Comparison of ENCODE assay signal across 9 cellular contexts in genomic region chr19:4376245-4376990, GRCh38. TPM values are rescaled to one million over a fixed set of nuclear protein-coding genes. Genes with fewer than 3 reads are reported as not detected.
DNase-seq lines count a peak whose midpoint lies in the region; ATAC-seq, FAIRE-seq and TF ChIP-seq lines count a peak whose summit lies in the region.
"Had no signal": no experiment of that assay in that cellular context is flagged by ENCODE, and none has a peak within 500 bp of the region (broad histone marks: within the 10 kb centered on the region; RNA-seq: fewer than 3 reads in every experiment).

No MANE protein-coding gene starts in this region.

- DNase-seq in A549 (ENCODE audit: low read depth in 1 of 2, low spot score in 1 of 2) (no peak), HCT116 (ENCODE audit: low read depth, low spot score) (no peak), astrocyte (ENCODE audit: low read depth) (no peak), testis (no peak), AG20443 (ENCODE audit: low spot score) (no peak), KBM-7 (no peak), EL (no peak)
- no peak for DNase-seq in naive thymus-derived CD4-positive, alpha-beta T cell

- H3K79me2 ChIP-seq in HCT116 (ENCODE audit: insufficient read depth, low read length) = peaks cover 88% of the 10 kb centered on the region
- H3K79me2 ChIP-seq in astrocyte (ENCODE audit: insufficient read depth, low read length) = peaks cover 99% of the 10 kb centered on the region

- no peak for ATAC-seq in A549
- ATAC-seq in HCT116 = peak; percentile 18; the same call in 1 of the 2 replicates
- ATAC-seq in naive thymus-derived CD4-positive, alpha-beta T cell = no peak

- no peak for TF ChIP-seq EP300 in A549 (IDR thresholded peaks at IDR 0.05)

- peak overlapping the region; percentile 99 for H3K27ac ChIP-seq in A549
- H3K27ac ChIP-seq in HCT116 (ENCODE audit: low read depth, low read length) = peak overlapping the region; percentile 99
- H3K27ac ChIP-seq in astrocyte (ENCODE audit: low read depth, low read length) = peak overlapping the region; percentile 3
- H3K27ac ChIP-seq in naive thymus-derived CD4-positive, alpha-beta T cell (ENCODE audit: low read depth, low read length) = peak overlapping the region; percentile 17
- no peak overlapping the region for H3K27ac ChIP-seq in testis
- H3K27ac ChIP-seq: KMS-11 had no signal

- no peak overlapping the region for H2AFZ ChIP-seq in HCT116 (ENCODE audit: low read depth, low read length, poor library complexity, severe bottlenecking)
- H2AFZ ChIP-seq in astrocyte (ENCODE audit: low read depth, low read length) = no peak overlapping the region

- POLR2A ChIA-PET in A549 (lab: Yijun Ruan, JAX) (no interaction called here), HCT116 (lab: Charles Lee) (interaction anchor here (1.0 to 1.2 kb wide), 2 partner anchors 33 to 34 kb away, joined by 3 to 5 read pairs; partner anchors contain the start of gene MPND)
- POLR2A ChIA-PET in naive thymus-derived CD4-positive, alpha-beta T cell (lab: Charles Lee) = interaction anchor here (1.5 kb wide), 1 partner anchor 33 kb away, joined by 4 read pairs; the partner anchor contains the start of gene MPND

- FAIRE-seq in A549 (lab: Jason Lieb, UNC) (no peak), astrocyte (lab: Jason Lieb, UNC) (no peak)

- H3K4me2 ChIP-seq in A549 (peak overlapping the region; percentile 86), HCT116 (ENCODE audit: low read length) (peak overlapping the region; percentile 97), astrocyte (ENCODE audit: low read length) (peak overlapping the region; percentile 55)
- H3K4me2 ChIP-seq: KMS-11 had no signal

- H3K4me3 ChIP-seq in A549 = no peak overlapping the region
- H3K4me3 ChIP-seq in HCT116 (replicated peaks in 1 of 2; ENCODE audit: low read depth in 1 of 2, low read length in 2 of 2) = peak overlapping the region in 1 of 2 experiments; percentile 58; a peak in 2 of 4 replicates
- H3K4me3 ChIP-seq in astrocyte (ENCODE audit: insufficient read depth, low read depth, low read length) = no peak overlapping the region
- H3K4me3 ChIP-seq in naive thymus-derived CD4-positive, alpha-beta T cell (ENCODE audit: low read length) = no peak overlapping the region
- no peak overlapping the region for H3K4me3 ChIP-seq in testis

- H3K27me3 Mint-ChIP-seq in astrocyte (ENCODE audit: low read depth, unreplicated experiment) = no peaks in the 10 kb centered on the region
- H3K27me3 Mint-ChIP-seq in naive thymus-derived CD4-positive, alpha-beta T cell = no peaks in the 10 kb centered on the region

- peaks cover 9% of the 10 kb centered on the region for H3K36me3 Mint-ChIP-seq in astrocyte (ENCODE audit: low read depth, unreplicated experiment)
- peaks cover 0 to 5% (median 0%) of the 10 kb centered on the region in 5 donors for H3K36me3 Mint-ChIP-seq in naive thymus-derived CD4-positive, alpha-beta T cell

- TF ChIP-seq CTCF in A549 (IDR thresholded peaks at IDR 0.05) (no peak), HCT116 (IDR thresholded peaks at IDR 0.05 in 2 of 3, conservative IDR thresholded peaks at IDR 0.05 in 1 of 3; ENCODE audit: borderline replicate concordance in 1 of 3, insufficient read depth in 1 of 3, low read depth in 2 of 3, low read length in 2 of 3) (no peak), astrocyte (IDR thresholded peaks at IDR 0.05; ENCODE audit: insufficient read depth, low read depth, low read length) (no peak), testis (IDR thresholded peaks at IDR 0.05) (no peak)

- RAD21 ChIA-PET in HCT116 (lab: Charles Lee; ENCODE audit: low non-redundant PET in 1 of 2, low total read pairs in 2 of 2, uncharacterized antibody in 2 of 2, unreplicated experiment in 2 of 2) = interaction anchor here in 1 of 2 experiments (1.2 kb wide), 1 partner anchor 34 kb away, joined by 3 read pairs; no protein-coding TSS in a partner anchor

- H3K9me3 Mint-ChIP-seq in astrocyte (ENCODE audit: unreplicated experiment) = no peaks in the 10 kb centered on the region
- peaks cover 0 to 3% (median 0%) of the 10 kb centered on the region in 11 donors for H3K9me3 Mint-ChIP-seq in naive thymus-derived CD4-positive, alpha-beta T cell

- H3K4me1 Mint-ChIP-seq in astrocyte (ENCODE audit: low read depth, unreplicated experiment) = peaks cover 38% of the 10 kb centered on the region
- H3K4me1 Mint-ChIP-seq in naive thymus-derived CD4-positive, alpha-beta T cell = peaks cover 34 to 78% (median 59%) of the 10 kb centered on the region in 7 donors

- TF ChIP-seq RAD21 in A549 (conservative IDR thresholded peaks at IDR 0.05 in 1 of 2, IDR thresholded peaks at IDR 0.05 in 1 of 2) = no peak
- TF ChIP-seq RAD21 in HCT116 (IDR thresholded peaks at IDR 0.05; ENCODE audit: low read depth) = no peak

- H3K9me3 ChIP-seq in A549 (no peaks in the 10 kb centered on the region), HCT116 (ENCODE audit: control insufficient read depth in 1 of 2, insufficient read depth in 1 of 2, low read depth in 1 of 2, low read length in 2 of 2) (no peaks in the 10 kb centered on the region), astrocyte (ENCODE audit: insufficient read depth, low read depth, low read length) (no peaks in the 10 kb centered on the region), testis (no peaks in the 10 kb centered on the region)
- no peaks in the 10 kb centered on the region for H3K9me3 ChIP-seq in naive thymus-derived CD4-positive, alpha-beta T cell (ENCODE audit: control insufficient read depth in 2 of 3, low read length in 3 of 3)

- no peaks in the 10 kb centered on the region for H3K27me3 ChIP-seq in HCT116 (ENCODE audit: insufficient read depth, low read length)
- no peaks in the 10 kb centered on the region for H3K27me3 ChIP-seq in astrocyte (ENCODE audit: insufficient read depth, low read length)
- H3K27me3 ChIP-seq in naive thymus-derived CD4-positive, alpha-beta T cell (ENCODE audit: control insufficient read depth in 2 of 2, insufficient read depth in 2 of 2, low read length in 2 of 2) = no peaks in the 10 kb centered on the region
- no peaks in the 10 kb centered on the region for H3K27me3 ChIP-seq in testis

- no peak overlapping the region for H3K4me3 Mint-ChIP-seq in astrocyte (ENCODE audit: unreplicated experiment)
- H3K4me3 Mint-ChIP-seq in naive thymus-derived CD4-positive, alpha-beta T cell = peak overlapping the region in 4 of 10 donors; percentile 1 to 56 (median 50)

- H4K20me1 ChIP-seq in HCT116 (ENCODE audit: insufficient read depth) (peaks cover 3% of the 10 kb centered on the region; the same call in 1 of the 2 replicates), astrocyte (ENCODE audit: insufficient read depth, low read length) (peaks cover 97% of the 10 kb centered on the region)

- WGBS in A549 (ENCODE audit: missing lambda C conversion rate) = 87% methylated on average over 19 of the region's 21 CpGs
- WGBS in testis, 2 donors = 83 to 85% methylated on average over 21 of the region's 21 CpGs

- peak overlapping the region; percentile 69 for H3K27ac Mint-ChIP-seq in astrocyte (ENCODE audit: unreplicated experiment)
- H3K27ac Mint-ChIP-seq in naive thymus-derived CD4-positive, alpha-beta T cell = peak overlapping the region; percentile 35 to 92 (median 78)

- H3K4me1 ChIP-seq in A549 = peaks cover 69% of the 10 kb centered on the region
- peaks cover 69 to 88% of the 10 kb centered on the region in 2 experiments for H3K4me1 ChIP-seq in HCT116 (ENCODE audit: control insufficient read depth in 1 of 2, insufficient read depth in 2 of 2, low read length in 2 of 2)
- H3K4me1 ChIP-seq in astrocyte (ENCODE audit: insufficient read depth, low read length) = peaks cover 56% of the 10 kb centered on the region
- peaks cover 27 to 39% of the 10 kb centered on the region in 2 donors for H3K4me1 ChIP-seq in naive thymus-derived CD4-positive, alpha-beta T cell (ENCODE audit: control insufficient read depth in 2 of 2, insufficient read depth in 2 of 2, low read length in 2 of 2)
- H3K4me1 ChIP-seq in testis = peaks cover 53% of the 10 kb centered on the region

- no peaks in the 10 kb centered on the region for H3K9me2 ChIP-seq in HCT116 (ENCODE audit: insufficient read depth)

- peak overlapping the region; percentile 77 for H3K9ac ChIP-seq in HCT116 (ENCODE audit: low read length)
- peak overlapping the region; percentile 39 for H3K9ac ChIP-seq in astrocyte (ENCODE audit: low read length)
- H3K9ac ChIP-seq: KMS-11 had no signal

- no peaks in the 10 kb centered on the region for H3K36me3 ChIP-seq in HCT116 (ENCODE audit: control insufficient read depth in 1 of 2, insufficient read depth in 2 of 2, low read length in 2 of 2)
- H3K36me3 ChIP-seq in astrocyte (ENCODE audit: insufficient read depth, low read length) = no peaks in the 10 kb centered on the region
- H3K36me3 ChIP-seq in naive thymus-derived CD4-positive, alpha-beta T cell (ENCODE audit: control insufficient read depth in 2 of 3, insufficient read depth in 3 of 3, low read length in 3 of 3) = peaks cover 0 to under 1% (median 0%) of the 10 kb centered on the region in 3 experiments
- H3K36me3 ChIP-seq in testis (ENCODE audit: low read depth, missing control alignments) = no peaks in the 10 kb centered on the region

- in situ Hi-C loops in KBM-7 (cut with MboI; ENCODE audit: low pct_unique_long_range_greater_than_20kb, low sequenced_read_pairs) = no loop called here

- no TSS peak for BruUV-seq in HCT116 (replicated peaks; lab: Mats Ljungman, UMichigan)

- TF ChIP-seq POLR2A in A549 (IDR thresholded peaks at IDR 0.05; ENCODE audit: low read length) = no peak
- no peak for TF ChIP-seq POLR2A in HCT116 (IDR thresholded peaks at IDR 0.05; ENCODE audit: borderline replicate concordance, extremely low read depth, insufficient read depth, insufficient read length)
- no peak for TF ChIP-seq POLR2A in testis (IDR thresholded peaks at IDR 0.05)

- CTCF ChIA-PET in A549 (lab: Yijun Ruan, JAX) = interaction anchor here (0.6 to 4.9 kb wide), 13 partner anchors 10 to 110 kb away, joined by 3 to 45 read pairs (median 4); partner anchors contain the start of genes CHAF1A and SH3GL1
- CTCF ChIA-PET in HCT116 (lab: Charles Lee) = interaction anchor here (0.6 to 2.6 kb wide), 8 partner anchors 13 to 149 kb away, joined by 3 to 13 read pairs (median 4); partner anchors contain the start of genes CHAF1A and SH3GL1
- CTCF ChIA-PET in naive thymus-derived CD4-positive, alpha-beta T cell (lab: Charles Lee) = interaction anchor here (0.9 kb wide), 1 partner anchor 24 kb away, joined by 3 read pairs; the partner anchor contains the start of gene SH3GL1

- intact Hi-C loops in HCT116 (cut with micrococcal nuclease) = loop anchor here (2.0 kb wide), 1 partner anchor 24 kb away; the partner anchor contains the start of gene SH3GL1
- intact Hi-C loops in naive thymus-derived CD4-positive, alpha-beta T cell (cut with micrococcal nuclease) = no loop called here
- intact Hi-C loops in testis (cut with DNase I; ENCODE audit: low total_unique reads) = no loop called here

RNA-seq across cellular contexts. Expression of gene SH3GL1, which starts 23.9 kb away (rescaled TPM):
- polyA plus RNA-seq in A549 (2011; rRNA removed) = 18.2 and 20.1 TPM in 2 replicates
- 61.4 and 83.2 TPM in 2 replicates for polyA plus RNA-seq in A549 (2012; cell fraction: cytosol; rRNA removed)
- polyA plus RNA-seq in A549 (2012; cell fraction: nucleus; rRNA removed) = 59.4 and 68.5 TPM in 2 replicates
- polyA plus RNA-seq in A549 (2017; fragmentation: RNase III; extraction: RNeasy Plus Mini Kit Qiagen cat#74134 plus additional on column Dnase treatment) = 34.7 to 36.0 TPM (median 35.1 TPM) in 3 replicates
- 9.7 and 18.8 TPM in 2 replicates for polyA minus RNA-seq in A549 (2011; rRNA and poly(A)+ RNA removed)
- total RNA-seq in HCT116 (2021; ENCODE audit: unreplicated experiment) = 86.0 TPM
- 78.9 and 84.1 TPM in 2 replicates for polyA plus RNA-seq in HCT116 (2012)
- 101 and 102 TPM in 2 replicates for total RNA-seq in astrocyte
- total RNA-seq in naive thymus-derived CD4-positive, alpha-beta T cell = 10 to 100 TPM; 37.1 to 77.0 (median 38.6) TPM
- polyA plus RNA-seq in naive thymus-derived CD4-positive, alpha-beta T cell = 10 to 100 TPM; 11.9 to 22.8 TPM
- 10 to 100 TPM; 41.6 to 53.4 TPM for total RNA-seq in testis
- 47.3 TPM for polyA plus RNA-seq in testis (ENCODE audit: insufficient read depth, low read depth, low replicate concordance)

RNA-seq across cellular contexts. Expression of gene CHAF1A, which starts 26.0 kb away (rescaled TPM):
- 11.7 and 15.6 TPM in 2 replicates for polyA plus RNA-seq in A549 (2011; rRNA removed)
- 44.7 and 63.7 TPM in 2 replicates for polyA plus RNA-seq in A549 (2012; cell fraction: cytosol; rRNA removed)
- polyA plus RNA-seq in A549 (2012; cell fraction: nucleus; rRNA removed) = 92.1 and 129 TPM in 2 replicates
- polyA plus RNA-seq in A549 (2017; fragmentation: RNase III; extraction: RNeasy Plus Mini Kit Qiagen cat#74134 plus additional on column Dnase treatment) = 24.7 to 28.0 TPM (median 27.0 TPM) in 3 replicates
- 12.2 and 12.9 TPM in 2 replicates for polyA minus RNA-seq in A549 (2011; rRNA and poly(A)+ RNA removed)
- total RNA-seq in HCT116 (2021; ENCODE audit: unreplicated experiment) = 69.9 TPM
- polyA plus RNA-seq in HCT116 (2012) = 31.9 and 32.2 TPM in 2 replicates
- total RNA-seq in astrocyte = 7.2 and 8.5 TPM in 2 replicates
- 10 to 100 TPM; 10.1 to 71.2 (median 14.1) TPM for total RNA-seq in naive thymus-derived CD4-positive, alpha-beta T cell
- polyA plus RNA-seq in naive thymus-derived CD4-positive, alpha-beta T cell = 1 to 10 TPM; 3.2 to 5.5 TPM
- total RNA-seq in testis = 10 to 100 TPM; 28.6 to 37.7 TPM
- polyA plus RNA-seq in testis (ENCODE audit: insufficient read depth, low read depth, low replicate concordance) = 24.1 TPM

RNA-seq across cellular contexts. Expression of gene MPND, which starts 33.1 kb away (rescaled TPM):
- polyA plus RNA-seq in A549 (2011; rRNA removed) (3.5 and 4.0 TPM in 2 replicates), A549 (2017; fragmentation: RNase III; extraction: RNeasy Plus Mini Kit Qiagen cat#74134 plus additional on column Dnase treatment) (11.4 to 15.2 TPM (median 14.5 TPM) in 3 replicates), testis (ENCODE audit: insufficient read depth, low read depth, low replicate concordance) (14.3 TPM)
- polyA plus RNA-seq in A549 (2012; cell fraction: cytosol; rRNA removed) = 7.7 and 8.5 TPM in 2 replicates
- polyA plus RNA-seq in A549 (2012; cell fraction: nucleus; rRNA removed) = 8.4 and 9.9 TPM in 2 replicates
- polyA minus RNA-seq in A549 (2011; rRNA and poly(A)+ RNA removed) = 3.9 and 8.5 TPM in 2 replicates
- total RNA-seq in HCT116 (2021; ENCODE audit: unreplicated experiment) (24.3 TPM), astrocyte (10.3 and 14.7 TPM in 2 replicates), testis (10 to 100 TPM in 1 of 2 donors, 1 to 10 TPM in 1; 9.1 to 13.3 TPM)
- 22.9 and 27.3 TPM in 2 replicates for polyA plus RNA-seq in HCT116 (2012)
- 10 to 100 TPM in 4 of 5 experiments, 1 to 10 TPM in 1; 9.5 to 24.4 (median 20.0) TPM for total RNA-seq in naive thymus-derived CD4-positive, alpha-beta T cell
- 1 to 10 TPM; 4.0 to 6.7 TPM for polyA plus RNA-seq in naive thymus-derived CD4-positive, alpha-beta T cell

RNA-seq across cellular contexts. Expression of gene STAP2, which starts 37.8 kb away (rescaled TPM):
- polyA plus RNA-seq in A549 (2011; rRNA removed) = 0.19 and 0.25 TPM in 2 replicates
- 0.14 and 0.19 TPM in 2 replicates for polyA plus RNA-seq in A549 (2012; cell fraction: cytosol; rRNA removed)
- polyA plus RNA-seq in A549 (2012; cell fraction: nucleus; rRNA removed) = 0.16 and 0.47 TPM in 2 replicates
- polyA plus RNA-seq in A549 (2017; fragmentation: RNase III; extraction: RNeasy Plus Mini Kit Qiagen cat#74134 plus additional on column Dnase treatment) = 0.29 TPM in 1 of 3 replicates, not detected in the others
- polyA minus RNA-seq in A549 (2011; rRNA and poly(A)+ RNA removed) = not detected in 2 replicates
- 2.1 TPM for total RNA-seq in HCT116 (2021; ENCODE audit: unreplicated experiment)
- polyA plus RNA-seq in HCT116 (2012) = 2.4 and 2.5 TPM in 2 replicates
- total RNA-seq in astrocyte = 1.8 and 5.3 TPM in 2 replicates
- total RNA-seq in naive thymus-derived CD4-positive, alpha-beta T cell = 10 to 100 TPM in 1 of 5 experiments, 1 to 10 TPM in 4; 2.6 to 11.8 (median 4.5) TPM
- 1 to 10 TPM; 2.4 to 4.9 TPM for polyA plus RNA-seq in naive thymus-derived CD4-positive, alpha-beta T cell
- total RNA-seq in testis = 1 to 10 TPM; 5.3 to 6.4 TPM
- 6.2 TPM for polyA plus RNA-seq in testis (ENCODE audit: insufficient read depth, low read depth, low replicate concordance)

Comparison
In these comparisons a context has a peak if more than half of its experiments do, and no peak if none do; other contexts are left out.
1. H3K27ac ChIP-seq: peak in A549 (2 of 2), HCT116 (single experiment), astrocyte (single experiment) and naive thymus-derived CD4-positive, alpha-beta T cell (single experiment); none in testis (0 of 2).
2. Of the 6 proteins assayed by ChIP-seq in both A549 and HCT116: peak only in A549: none; only in HCT116: MAX; in both: none; in neither: 5.
3. Peak in every context shown above with its lines, with median percentiles within 50 percentile points of each other: H3K4me2 ChIP-seq.